Comparison of ENCODE assay signal across 11 cellular contexts in the genomic region with DNA sequence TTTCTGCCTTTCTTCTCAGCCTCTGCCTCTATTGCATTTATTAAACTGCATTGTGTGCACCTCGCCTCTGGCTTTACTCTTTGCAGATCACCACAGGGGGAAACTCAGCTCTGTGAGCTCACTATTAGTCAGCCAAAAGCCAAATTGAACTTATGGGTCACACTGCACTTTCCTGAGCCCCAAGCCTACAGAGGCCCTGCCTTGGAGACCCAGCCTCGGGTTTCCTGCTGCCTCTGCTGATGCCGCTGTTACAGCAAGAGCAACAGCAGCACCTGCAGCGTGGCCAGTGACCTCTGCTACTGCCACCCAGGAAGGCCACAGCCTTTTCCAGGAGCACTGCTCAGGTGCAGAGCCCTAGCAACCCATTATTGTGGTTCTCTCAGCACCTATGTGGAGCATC.
DNase-seq lines count a peak whose midpoint lies in the region; ATAC-seq and TF ChIP-seq lines count a peak whose summit lies in the region.
"Had no signal": no experiment of that assay in that cellular context is flagged by ENCODE, and none has a peak within 500 bp of the region (broad histone marks: within the 10 kb centered on the region; RNA-seq: fewer than 3 reads in every experiment).

No MANE protein-coding gene starts in this region.

- no peak overlapping the region for H3K4me3 Mint-ChIP-seq in neural progenitor cell

- peak overlapping the region; percentile 61 for H3K27ac ChIP-seq in PC-9
- H3K27ac ChIP-seq in neural progenitor cell, result no peak overlapping the region
- H3K27ac ChIP-seq: epithelial cell of prostate had no signal

- POLR2A ChIA-PET in PC-9 (lab: Charles Lee; ENCODE audit: unreplicated experiment), result no interaction called here

- H3K4me2 ChIP-seq in PC-9 (peak overlapping the region; percentile 34), neural progenitor cell (peak overlapping the region; percentile 46)

- CTCF ChIA-PET in PC-9 (lab: Charles Lee), result no interaction called here

- H3K4me1 ChIP-seq in PC-9 (replicated peaks; ENCODE audit: insufficient read depth) (peaks cover 24% of the 10 kb centered on the region), neural progenitor cell (peaks cover 16% of the 10 kb centered on the region)

- H3K4me3 ChIP-seq in PC-9 (no peak overlapping the region), neural progenitor cell (no peak overlapping the region)

- peaks cover 45% of the 10 kb centered on the region for H3K4me1 Mint-ChIP-seq in neural progenitor cell

- H3K36me3 ChIP-seq in PC-9 (ENCODE audit: low read depth), result no peaks in the 10 kb centered on the region
- no peaks in the 10 kb centered on the region for H3K36me3 ChIP-seq in neural progenitor cell

- no peaks in the 10 kb centered on the region for H3K9me2 ChIP-seq in PC-9 (ENCODE audit: insufficient read depth)

- H3F3A ChIP-seq in PC-9 (ENCODE audit: insufficient read depth, low read depth) (peaks cover 16% of the 10 kb centered on the region; the same call in 1 of the 2 replicates), neural progenitor cell (ENCODE audit: low read depth) (peaks cover 5% of the 10 kb centered on the region)

- H2AFZ ChIP-seq in PC-9, result peak overlapping the region; percentile 48; the same call in 1 of the 2 replicates
- no peak overlapping the region for H2AFZ ChIP-seq in neural progenitor cell (replicated peaks)

- H4K20me1 ChIP-seq in PC-9 (ENCODE audit: insufficient read depth) (no peaks in the 10 kb centered on the region), neural progenitor cell (ENCODE audit: low read depth) (no peaks in the 10 kb centered on the region)

- peaks cover 2% of the 10 kb centered on the region for H3K27me3 Mint-ChIP-seq in neural progenitor cell (ENCODE audit: insufficient read depth, low read depth)

- H3K9ac ChIP-seq in neural progenitor cell, result no peak overlapping the region

- TF ChIP-seq CTCF in PC-9 (conservative IDR thresholded peaks at IDR 0.05) (no peak), neural progenitor cell (IDR thresholded peaks at IDR 0.05) (no peak)

- intact Hi-C loops in PC-9 (cut with micrococcal nuclease; ENCODE audit: unreplicated experiment), result no loop called here

- in situ Hi-C loops in ACHN (cut with HindIII; ENCODE audit: low pct_ligation_motif_present, low pct_unique_long_range_greater_than_20kb, low sequenced_read_pairs), result no loop called here

- DNase-seq in PC-9, result peak in 1 of 2 experiments; percentile 62
- DNase-seq in neural progenitor cell (ENCODE audit: low spot score), result peak; percentile 20
- DNase-seq in NCI-H510A treated with DMSO at 0.1 percent for 48 hours (lab: John Stamatoyannopoulos, UW), result no peak
- DNase-seq in ACHN, result no peak
- no peak for DNase-seq in SHP77 (lab: John Stamatoyannopoulos, UW)
- DNase-seq: DMS153, NCI-H2081 treated with DMSO at 0.1 percent for 48 hours, Right ventricle myocardium superior had no signal

- no peaks in the 10 kb centered on the region for H3K9me3 ChIP-seq in PC-9 (ENCODE audit: insufficient read depth, low read depth)
- no peaks in the 10 kb centered on the region for H3K9me3 ChIP-seq in neural progenitor cell (ENCODE audit: low read depth)

- H3K9me3 Mint-ChIP-seq in neural progenitor cell, result no peaks in the 10 kb centered on the region

- peak overlapping the region; percentile 89 for H3K27ac Mint-ChIP-seq in neural progenitor cell

- no peaks in the 10 kb centered on the region for H3K27me3 ChIP-seq in PC-9 (ENCODE audit: insufficient read depth, low read depth)
- H3K27me3 ChIP-seq in neural progenitor cell, result no peaks in the 10 kb centered on the region

- no peaks in the 10 kb centered on the region for H3K36me3 Mint-ChIP-seq in neural progenitor cell

- ATAC-seq in GM18868 (IDR thresholded peaks at IDR 0.05; ENCODE audit: unreplicated experiment) (peak; percentile 64), HG02798 (IDR thresholded peaks at IDR 0.05; ENCODE audit: poor library complexity, unreplicated experiment) (peak; percentile 34)

- H3K79me2 ChIP-seq in PC-9 (ENCODE audit: low read depth) (no peaks in the 10 kb centered on the region), neural progenitor cell (ENCODE audit: low read depth) (no peaks in the 10 kb centered on the region)

- BruUV-seq in PC-9 (replicated peaks; lab: Mats Ljungman, UMichigan), result no TSS peak
